ENCODE assay signal across 8 cellular contexts in genomic region chr7:1432411-1433082, GRCh38. TPM values are rescaled to one million over a fixed set of nuclear protein-coding genes. Genes with fewer than 3 reads are reported as not detected.
DNase-seq lines count a peak whose midpoint lies in the region; ATAC-seq and TF ChIP-seq lines count a peak whose summit lies in the region.

No MANE protein-coding gene starts in this region.

- peak; percentile 96 for TF ChIP-seq CTCF in GM12864 (IDR thresholded peaks at IDR 0.05; ENCODE audit: low read depth, low read length, missing control alignments)

- H3K9me3 ChIP-seq in right cardiac atrium (ENCODE audit: control insufficient read depth, low read length) = no peaks in the 10 kb centered on the region

- ATAC-seq in right cardiac atrium = peak; percentile 28 to 60
- ATAC-seq in HG03521 (IDR thresholded peaks at IDR 0.05; ENCODE audit: unreplicated experiment) = no peak

- no peak overlapping the region for H3K27ac ChIP-seq in right cardiac atrium (ENCODE audit: low read length)

- DNase-seq in GM12864 (ENCODE audit: low read depth) (no peak), LoVo (ENCODE audit: low spot score) (peak; percentile 74), T-helper 9 cell (peak; percentile 86), anterior cingulate cortex (lab: John Stamatoyannopoulos, UW) (peak in 39 of 58 donors; percentile 4 to 72 (median 36)), right cardiac atrium (peak; percentile 71 to 90 (median 90)), mesenteric fat pad (ENCODE audit: low spot score) (no peak)
- peak; percentile 68 to 73 for DNase-seq in stimulated activated CD4-positive, alpha-beta T cell treated with anti-CD3 and anti-CD28 coated beads, Interleukin-12 subunit alpha, Interleukin-12 subunit beta, amount 100 ng/mL, for 24 hours (ENCODE audit: low read depth in 2 of 2)

- WGBS in right cardiac atrium = 20% methylated on average over 30 of the region's 30 CpGs

- intact Hi-C loops in right cardiac atrium (cut with DNase I) = loop anchor here in 3 of 4 donors (5.0 to 10.0 kb wide), 3 partner anchors 45 to 240 kb away; no protein-coding TSS in a partner anchor

- H3K4me1 ChIP-seq in right cardiac atrium (ENCODE audit: control insufficient read depth, insufficient read depth, low read length) = no peaks in the 10 kb centered on the region

- H3K4me3 ChIP-seq in GM12864 (ENCODE audit: low read depth, low read length) = no peak overlapping the region
- H3K4me3 ChIP-seq in right cardiac atrium (ENCODE audit: low read length) = no peak overlapping the region

- no peaks in the 10 kb centered on the region for H3K27me3 ChIP-seq in right cardiac atrium (ENCODE audit: control insufficient read depth, insufficient read depth)

RNA-seq across cellular contexts. Expression of gene MICALL2, which starts 26.7 kb away (rescaled TPM):
- 10 to 100 TPM in 3 of 4 donors, 1 to 10 TPM in 1; 9.7 to 18.7 (median 13.4) TPM for total RNA-seq in right cardiac atrium
- polyA plus RNA-seq in right cardiac atrium = 13.0 TPM
- total RNA-seq in mesenteric fat pad = 28.2 TPM

Comparison
In these comparisons a context has a peak if more than half of its experiments do, and no peak if none do; other contexts are left out.
1. DNase-seq: peak in LoVo (single experiment), T-helper 9 cell (single experiment), anterior cingulate cortex (39 of 58), right cardiac atrium (3 of 3) and stimulated activated CD4-positive, alpha-beta T cell treated with anti-CD3 and anti-CD28 coated beads, Interleukin-12 subunit alpha, Interleukin-12 subunit beta, amount 100 ng/mL, for 24 hours (2 of 2); none in GM12864 (single experiment) and mesenteric fat pad (single experiment).